27 cellular contexts compared by ENCODE assay signal in the genomic region with DNA sequence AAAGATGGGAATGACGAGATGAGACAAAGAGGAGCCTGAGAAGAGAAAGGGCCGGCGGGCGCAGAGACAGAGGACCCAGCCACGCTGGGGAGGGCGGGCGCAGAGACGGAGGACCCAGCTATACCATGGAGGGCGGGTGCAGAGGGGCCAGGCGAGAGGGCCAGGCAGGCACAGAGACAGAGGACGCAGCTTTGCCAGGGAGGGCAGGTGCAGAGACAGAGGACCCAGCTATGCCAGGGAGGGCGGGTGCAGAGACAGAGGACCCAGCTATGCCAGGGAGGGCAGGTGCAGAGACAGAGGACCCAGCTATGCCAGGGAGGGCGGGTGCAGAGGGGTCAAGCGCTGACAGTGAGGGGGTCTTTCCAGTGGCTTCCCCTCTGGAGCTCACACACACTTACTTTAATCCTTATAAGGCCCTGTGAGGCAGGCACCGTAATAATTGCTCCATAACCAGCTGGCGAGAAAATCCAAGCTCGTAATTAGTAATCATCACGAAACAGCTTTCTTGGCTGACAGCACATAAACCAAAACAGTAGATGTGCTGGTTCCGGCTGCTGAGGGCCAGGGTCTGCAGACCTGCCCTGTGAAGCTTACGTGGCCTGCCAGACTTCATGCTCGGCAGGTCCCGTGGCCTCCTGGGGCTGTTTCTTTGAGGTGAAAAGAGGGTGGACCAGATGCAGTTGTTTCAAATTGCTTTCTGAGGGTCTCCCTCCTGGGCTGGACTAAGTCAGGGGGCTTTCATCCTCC.
DNase-seq lines count a peak whose midpoint lies in the region; ATAC-seq and TF ChIP-seq lines count a peak whose summit lies in the region.
"Had no signal": no experiment of that assay in that cellular context is flagged by ENCODE, and none has a peak within 500 bp of the region (broad histone marks: within the 10 kb centered on the region; RNA-seq: fewer than 3 reads in every experiment).

No MANE protein-coding gene starts in this region.

- H3K36me3 Mint-ChIP-seq in stimulated activated memory B cell treated with anti-CD40 and anti-IgM and Interleukin-4, amounts not matched to agents 10 μg/mL and 1 μg/mL and 100 μg/mL, for 72 hours: no peaks in the 10 kb centered on the region

- no peak for TF ChIP-seq EP300 in stomach (IDR thresholded peaks at IDR 0.05)

- no peak overlapping the region for H3K27ac Mint-ChIP-seq in stimulated activated memory B cell treated with anti-CD40 and anti-IgM and Interleukin-4, amounts not matched to agents 10 μg/mL and 1 μg/mL and 100 μg/mL, for 72 hours
- H3K27ac Mint-ChIP-seq: activated CD4-positive, alpha-beta T cell treated with anti-CD3 and anti-CD28 coated beads for 36 hours; H9 had no signal

- no peak overlapping the region for H3K4me3 Mint-ChIP-seq in stimulated activated memory B cell treated with anti-CD40 and anti-IgM and Interleukin-4, amounts not matched to agents 10 μg/mL and 1 μg/mL and 100 μg/mL, for 72 hours
- H3K4me3 Mint-ChIP-seq: activated CD4-positive, alpha-beta T cell treated with anti-CD3 and anti-CD28 coated beads for 36 hours; activated T-cell treated with anti-CD3 and anti-CD28 coated beads, Interleukin-2, amount 50 U/mL, for 24 hours; H9; neural crest cell had no signal

- DNase-seq in left ventricle myocardium inferior: no peak
- no peak for DNase-seq in heart right ventricle
- DNase-seq in NCI-H524 (lab: John Stamatoyannopoulos, UW): peak; percentile 55 to 79
- DNase-seq in fibroblast of villous mesenchyme (ENCODE audit: low read depth): peak; percentile 26
- DNase-seq in stomach: no peak
- no peak for DNase-seq in ascending aorta (ENCODE audit: low spot score in 2 of 2)
- DNase-seq in T-helper 2 cell: no peak
- DNase-seq: activated CD4-positive, alpha-beta T cell treated with anti-CD3 and anti-CD28 coated beads for 36 hours; activated T-cell treated with anti-CD3 and anti-CD28 coated beads, Interleukin-2, amount 50 U/mL, for 24 hours; adrenal gland; cortex of kidney; esophagus squamous epithelium; gastrocnemius medialis; H9; KBM-7; MG63; NCI-H226; NK-92 treated with Interleukin-12 subunit alpha and Interleukin-12 subunit beta, amount 100 ng/mL, for 24 hours; PC-9; small intestine; stimulated activated CD4-positive, alpha-beta T cell treated with anti-CD3 and anti-CD28 coated beads, Interleukin-1b, Interleukin-23, amount 100 ng/mL, for 48 hours; T-helper 1 cell had no signal

- H3K9me3 Mint-ChIP-seq in stimulated activated memory B cell treated with anti-CD40 and anti-IgM and Interleukin-4, amounts not matched to agents 10 μg/mL and 1 μg/mL and 100 μg/mL, for 72 hours: no peaks in the 10 kb centered on the region
- H3K9me3 Mint-ChIP-seq: activated T-cell treated with anti-CD3 and anti-CD28 coated beads, Interleukin-2, amount 50 U/mL, for 24 hours; H9; neural crest cell had no signal

- H3K36me3 ChIP-seq in left ventricle myocardium inferior (no peaks in the 10 kb centered on the region), heart right ventricle (no peaks in the 10 kb centered on the region), stomach (no peaks in the 10 kb centered on the region), ascending aorta (no peaks in the 10 kb centered on the region)
- H3K36me3 ChIP-seq: adrenal gland, esophagus squamous epithelium, gastrocnemius medialis, MG63, SJSA1, suprapubic skin had no signal

- peaks cover 16% of the 10 kb centered on the region for H3K4me1 ChIP-seq in left ventricle myocardium inferior
- peaks cover 0 to 23% (median 8%) of the 10 kb centered on the region in 9 donors for H3K4me1 ChIP-seq in heart right ventricle
- H3K4me1 ChIP-seq in stomach: peaks cover 8 to 17% (median 14%) of the 10 kb centered on the region in 4 donors
- H3K4me1 ChIP-seq in ascending aorta: peaks cover 4 to 17% of the 10 kb centered on the region in 2 donors
- H3K4me1 ChIP-seq: adrenal gland, SJSA1, suprapubic skin had no signal

- intact Hi-C loops in left ventricle myocardium inferior (cut with micrococcal nuclease): no loop called here
- intact Hi-C loops in heart right ventricle (cut with DNase I): no loop called here
- intact Hi-C loops in stomach (cut with DNase I; ENCODE audit: low total_unique reads): no loop called here
- intact Hi-C loops in ascending aorta (cut with DNase I): no loop called here

- H3K27ac ChIP-seq in left ventricle myocardium inferior (replicated peaks): peak overlapping the region; percentile 35
- H3K27ac ChIP-seq in heart right ventricle: peak overlapping the region in 1 of 10 donors; percentile 0
- no peak overlapping the region for H3K27ac ChIP-seq in stomach
- no peak overlapping the region for H3K27ac ChIP-seq in ascending aorta
- H3K27ac ChIP-seq: adrenal gland, esophagus squamous epithelium, PC-9, SJSA1, suprapubic skin had no signal

- 92 to 96% methylated on average over 22 of the region's 22 CpGs for WGBS in heart right ventricle, 2 donors
- 88 to 93% (median 90%) methylated on average over 22 of the region's 22 CpGs for WGBS in stomach, 5 donors

- no peak overlapping the region for H3K4me3 ChIP-seq in left ventricle myocardium inferior
- no peak overlapping the region for H3K4me3 ChIP-seq in heart right ventricle
- H3K4me3 ChIP-seq in fibroblast of villous mesenchyme (ENCODE audit: low read depth, low read length): no peak overlapping the region
- no peak overlapping the region for H3K4me3 ChIP-seq in stomach
- H3K4me3 ChIP-seq in ascending aorta: no peak overlapping the region
- H3K4me3 ChIP-seq: adrenal gland, esophagus squamous epithelium, gastrocnemius medialis, GM12878, MG63, PC-9, SJSA1, suprapubic skin had no signal

- no peaks in the 10 kb centered on the region for H3K9me3 ChIP-seq in left ventricle myocardium inferior (replicated peaks)
- no peaks in the 10 kb centered on the region for H3K9me3 ChIP-seq in heart right ventricle
- no peaks in the 10 kb centered on the region for H3K9me3 ChIP-seq in stomach
- H3K9me3 ChIP-seq in ascending aorta: no peaks in the 10 kb centered on the region
- H3K9me3 ChIP-seq: adrenal gland, esophagus squamous epithelium, gastrocnemius medialis, MG63, SJSA1, suprapubic skin had no signal

- no peak for TF ChIP-seq POLR2A in stomach (IDR thresholded peaks at IDR 0.05)

- no peaks in the 10 kb centered on the region for H3K4me1 Mint-ChIP-seq in stimulated activated memory B cell treated with anti-CD40 and anti-IgM and Interleukin-4, amounts not matched to agents 10 μg/mL and 1 μg/mL and 100 μg/mL, for 72 hours

- H3K27me3 ChIP-seq in left ventricle myocardium inferior (ENCODE audit: low read depth) (no peaks in the 10 kb centered on the region), heart right ventricle (no peaks in the 10 kb centered on the region), stomach (no peaks in the 10 kb centered on the region), ascending aorta (no peaks in the 10 kb centered on the region)
- H3K27me3 ChIP-seq: adrenal gland, esophagus squamous epithelium, gastrocnemius medialis, MG63, SJSA1, suprapubic skin had no signal

- H3K27me3 Mint-ChIP-seq in stimulated activated memory B cell treated with anti-CD40 and anti-IgM and Interleukin-4, amounts not matched to agents 10 μg/mL and 1 μg/mL and 100 μg/mL, for 72 hours: peaks cover 26% of the 10 kb centered on the region

- no peak for ATAC-seq in heart right ventricle
- peak; percentile 25 for ATAC-seq in stimulated activated memory B cell treated with anti-CD40 and anti-IgM and Interleukin-4, amounts not matched to agents 10 μg/mL and 1 μg/mL and 100 μg/mL, for 72 hours
- ATAC-seq: activated CD4-positive, alpha-beta T cell treated with anti-CD3 and anti-CD28 coated beads for 36 hours; gastrocnemius medialis; GM12878 had no signal

- TF ChIP-seq CTCF in left ventricle myocardium inferior (IDR thresholded peaks at IDR 0.05; ENCODE audit: borderline replicate concordance): no peak
- TF ChIP-seq CTCF in heart right ventricle (IDR thresholded peaks at IDR 0.05): no peak
- TF ChIP-seq CTCF in fibroblast of villous mesenchyme (IDR thresholded peaks at IDR 0.05; ENCODE audit: insufficient read depth, low read depth, low read length): no peak
- no peak for TF ChIP-seq CTCF in stomach (IDR thresholded peaks at IDR 0.05)
- no peak for TF ChIP-seq CTCF in ascending aorta (IDR thresholded peaks at IDR 0.05)

Comparison
In these comparisons a context has a peak if more than half of its experiments do, and no peak if none do; other contexts are left out.
1. DNase-seq: peak in NCI-H524 (2 of 2) and fibroblast of villous mesenchyme (single experiment); none in left ventricle myocardium inferior (single experiment), heart right ventricle (0 of 2), stomach (single experiment), ascending aorta (0 of 2) and T-helper 2 cell (0 of 5).